In the genomic region with DNA sequence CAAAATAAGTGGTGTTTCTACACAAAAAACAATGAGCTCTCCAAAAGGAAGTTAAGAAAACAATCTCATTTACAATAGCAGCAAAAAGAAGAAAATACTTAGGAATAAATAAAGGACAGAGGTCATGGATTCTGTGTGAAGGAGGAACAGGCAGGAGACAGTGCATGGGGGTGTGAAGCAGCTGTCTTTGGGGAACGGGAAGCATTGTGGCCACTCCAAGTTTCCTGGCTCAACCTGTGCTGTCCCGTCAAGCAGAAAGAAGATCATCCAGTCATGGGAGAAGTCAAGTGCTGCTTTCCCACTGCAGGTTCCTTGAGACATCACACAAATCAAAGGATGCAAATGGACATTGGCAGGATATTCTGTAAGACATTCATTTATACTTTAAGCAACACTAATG, we compare ENCODE assay signal across 27 cellular contexts.
"Had no signal": no experiment of that assay in that cellular context is flagged by ENCODE, and none has a peak within 500 bp of the region (broad histone marks: within the 10 kb centered on the region; RNA-seq: fewer than 3 reads in every experiment).

No MANE protein-coding gene starts in this region.

- H3K27ac ChIP-seq: adrenal gland, body of pancreas, gastrocnemius medialis, spleen, suprapubic skin, tibial nerve, vagina had no signal

- H3K4me3 Mint-ChIP-seq: activated CD8-positive, alpha-beta memory T cell treated with anti-CD3 and anti-CD28 coated beads, Interleukin-2, amount 10 ng/mL, durations not matched to agents 7 days and 5 days; activated CD8-positive, alpha-beta T cell treated with anti-CD3 and anti-CD28 coated beads, Interleukin-2, amount 10 ng/mL, durations not matched to agents 7 days and 5 days; activated naive CD8-positive, alpha-beta T cell; mesothelial cell of epicardium; natural killer cell; T-helper 1 cell treated with Interleukin-12 subunit alpha and Interleukin-12 subunit beta and Interleukin-4 antibody, amounts not matched to agents 30 μg/mL and 1 μg/mL, for 36 hours had no signal

- H3K36me3 Mint-ChIP-seq: activated CD8-positive, alpha-beta memory T cell treated with anti-CD3 and anti-CD28 coated beads, Interleukin-2, amount 10 ng/mL, durations not matched to agents 7 days and 5 days; activated naive CD8-positive, alpha-beta T cell; mesothelial cell of epicardium; natural killer cell had no signal

- H3K4me3 ChIP-seq: adrenal gland, body of pancreas, gastrocnemius medialis, spleen, suprapubic skin, tibial nerve, vagina had no signal

- H3K27me3 ChIP-seq: adrenal gland, body of pancreas, gastrocnemius medialis, spleen, suprapubic skin, tibial nerve, vagina had no signal

- H3K9me3 ChIP-seq: adrenal gland, body of pancreas, gastrocnemius medialis, spleen, suprapubic skin, tibial nerve, vagina had no signal

- H3K9me3 Mint-ChIP-seq: mesothelial cell of epicardium; natural killer cell; T-helper 1 cell treated with Interleukin-12 subunit alpha and Interleukin-12 subunit beta and Interleukin-4 antibody, amounts not matched to agents 30 μg/mL and 1 μg/mL, for 36 hours had no signal

- H3K4me1 Mint-ChIP-seq: activated CD8-positive, alpha-beta memory T cell treated with anti-CD3 and anti-CD28 coated beads, Interleukin-2, amount 10 ng/mL, durations not matched to agents 7 days and 5 days; natural killer cell had no signal

- DNase-seq: activated CD4-positive, alpha-beta T cell treated with anti-CD3 and anti-CD28 coated beads for 1 hour; activated CD8-positive, alpha-beta memory T cell treated with anti-CD3 and anti-CD28 coated beads, Interleukin-2, amount 10 ng/mL, durations not matched to agents 7 days and 5 days; activated CD8-positive, alpha-beta T cell treated with anti-CD3 and anti-CD28 coated beads, Interleukin-2, amount 10 ng/mL, durations not matched to agents 7 days and 5 days; activated effector memory CD4-positive, alpha-beta T cell treated with Interleukin-2 at 50 U/mL for 16 hours; activated naive CD4-positive, alpha-beta T cell treated with Interleukin-2 at 50 U/mL for 16 hours; adrenal gland; aorta; body of pancreas; dermis blood vessel endothelial cell; effector CD4-positive, alpha-beta T cell; gastrocnemius medialis; hippocampal formation; left cardiac atrium; mammary epithelial cell; natural killer cell; posterior cingulate gyrus; right cardiac atrium; spleen; stimulated activated naive CD4-positive, alpha-beta T cell; SW 1271; T-helper 9 cell had no signal

- H3K27me3 Mint-ChIP-seq: activated naive CD8-positive, alpha-beta T cell had no signal

- H3K27ac Mint-ChIP-seq: activated CD8-positive, alpha-beta memory T cell treated with anti-CD3 and anti-CD28 coated beads, Interleukin-2, amount 10 ng/mL, durations not matched to agents 7 days and 5 days; activated CD8-positive, alpha-beta T cell treated with anti-CD3 and anti-CD28 coated beads, Interleukin-2, amount 10 ng/mL, durations not matched to agents 7 days and 5 days; activated naive CD8-positive, alpha-beta T cell; mesothelial cell of epicardium; natural killer cell; T-helper 1 cell treated with Interleukin-12 subunit alpha and Interleukin-12 subunit beta and Interleukin-4 antibody, amounts not matched to agents 30 μg/mL and 1 μg/mL, for 36 hours had no signal

- ATAC-seq: activated CD8-positive, alpha-beta memory T cell treated with anti-CD3 and anti-CD28 coated beads, Interleukin-2, amount 10 ng/mL, durations not matched to agents 7 days and 5 days; activated CD8-positive, alpha-beta T cell treated with anti-CD3 and anti-CD28 coated beads, Interleukin-2, amount 10 ng/mL, durations not matched to agents 7 days and 5 days; body of pancreas; gastrocnemius medialis; left cardiac atrium; natural killer cell; right cardiac atrium had no signal

- H3K36me3 ChIP-seq: adrenal gland, gastrocnemius medialis, spleen, suprapubic skin, tibial nerve, vagina had no signal

- H3K4me1 ChIP-seq: adrenal gland, body of pancreas, gastrocnemius medialis, spleen, suprapubic skin, tibial nerve, vagina had no signal
